Comparison of ENCODE assay signal across 1 cellular context in the genomic region with DNA sequence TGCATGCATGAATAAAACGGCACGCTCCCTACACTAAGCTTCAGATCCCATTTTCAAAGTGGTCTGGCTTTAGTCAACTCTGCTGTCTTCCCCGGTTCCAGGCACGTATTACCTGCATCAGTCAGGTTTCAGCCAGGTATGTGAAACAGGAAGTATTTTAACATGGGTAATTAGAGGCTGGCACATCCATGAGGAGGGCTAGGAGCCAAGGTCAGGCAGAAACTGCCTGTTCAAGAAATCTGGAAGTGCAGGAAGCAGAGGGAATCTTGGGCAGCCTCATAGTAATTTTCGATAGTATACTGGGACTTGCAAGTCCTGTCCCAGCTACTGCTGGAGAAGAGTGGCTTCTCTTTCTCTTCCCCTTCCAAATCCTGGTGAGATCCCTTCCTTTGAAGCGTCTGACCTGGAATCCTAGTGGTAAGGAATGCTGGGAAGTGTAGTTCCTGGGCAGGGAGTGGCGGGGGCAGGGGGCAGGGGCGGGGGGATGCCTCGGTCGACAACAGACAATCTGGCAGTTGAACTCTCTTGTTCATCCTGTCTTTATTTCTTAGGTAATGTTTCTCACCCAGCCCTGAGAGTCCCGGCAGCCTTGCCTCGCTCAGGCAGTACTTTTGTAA.
TF ChIP-seq lines count a peak whose summit lies in the region.

No MANE protein-coding gene starts in this region.

TF ChIP-seq in WTC11, 78 proteins besides CTCF, POLR2A, EP300 and RAD21 (continued from another document):
- TF ChIP-seq, protein P1, sequence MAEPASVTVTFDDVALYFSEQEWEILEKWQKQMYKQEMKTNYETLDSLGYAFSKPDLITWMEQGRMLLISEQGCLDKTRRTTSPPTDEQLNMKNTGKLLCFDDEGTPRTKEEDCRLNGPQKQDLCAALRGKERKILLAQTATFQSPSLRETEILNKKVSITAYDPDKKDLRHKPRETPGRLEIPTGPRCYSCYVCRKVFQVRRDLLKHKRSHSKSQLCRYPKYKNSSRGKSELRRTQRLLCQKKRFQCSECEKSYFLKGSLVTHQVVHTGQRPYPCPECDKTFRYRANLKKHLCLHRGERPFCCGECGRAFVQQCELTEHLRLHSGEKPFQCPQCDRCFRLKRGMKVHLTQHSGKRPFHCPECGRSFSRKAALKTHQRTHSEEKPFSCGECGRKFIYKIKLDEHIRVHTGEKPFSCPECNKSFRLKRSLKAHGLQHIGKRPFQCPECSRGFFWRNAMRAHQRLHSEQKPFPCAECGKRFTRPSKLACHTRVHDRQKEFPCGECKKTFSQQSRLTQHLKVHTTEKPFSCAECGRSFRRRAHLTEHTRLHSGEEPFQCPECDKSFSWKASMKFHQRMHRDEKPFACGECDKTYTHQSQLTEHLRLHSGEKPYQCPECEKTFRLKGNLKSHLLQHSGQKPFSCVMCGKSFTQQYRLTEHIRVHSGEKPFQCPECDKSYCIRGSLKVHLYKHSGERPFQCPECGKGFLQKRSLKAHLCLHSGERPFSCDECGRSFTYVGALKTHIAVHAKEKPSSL (CRISPR knock-in tag; conservative IDR thresholded peaks at IDR 0.05), result no peak
